ENCODE assay signal across 8 cellular contexts in the genomic region with DNA sequence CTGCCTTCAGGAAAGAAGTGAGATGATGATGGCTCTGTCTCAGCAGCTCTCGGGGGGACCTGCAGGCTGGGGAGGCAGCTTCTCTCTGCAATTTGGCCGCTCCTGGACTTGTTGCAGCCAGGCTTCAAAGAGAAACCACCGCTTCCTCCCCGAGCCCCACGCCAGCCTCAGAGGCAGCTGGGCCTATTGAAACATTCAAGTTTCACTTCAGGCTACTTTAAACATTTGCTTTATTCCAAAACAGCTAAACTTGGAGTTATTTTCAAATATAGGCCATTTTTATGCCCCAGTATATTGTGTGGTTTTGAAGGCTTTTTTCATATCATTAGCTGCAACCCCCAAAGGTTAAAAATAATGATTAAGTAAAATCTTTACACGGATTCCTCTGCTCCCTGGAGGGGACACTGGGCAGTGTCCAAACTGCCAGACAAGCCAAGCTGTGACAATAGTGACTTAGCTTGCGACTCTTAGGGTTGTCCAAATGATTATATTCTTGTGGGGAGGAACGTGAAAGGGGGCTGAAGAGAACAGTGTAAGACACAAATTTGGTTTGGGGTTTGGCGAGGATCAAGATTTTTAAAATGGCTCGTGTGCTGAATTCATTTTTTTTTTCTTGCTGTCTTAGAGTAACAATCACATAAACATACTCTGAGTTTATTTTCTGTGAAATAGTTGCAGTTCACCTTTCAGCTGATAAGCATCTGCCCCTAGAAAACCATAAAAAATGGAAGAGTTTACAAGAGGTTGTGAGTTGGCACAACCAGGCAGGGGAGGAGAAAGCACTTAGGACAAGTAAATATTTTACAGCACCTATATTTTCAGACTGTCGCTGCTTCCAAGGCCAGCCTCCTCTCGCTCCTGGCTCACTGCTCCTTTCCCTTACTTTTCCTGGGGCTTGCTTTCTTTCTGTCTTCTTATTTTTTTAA.
DNase-seq lines count a peak whose midpoint lies in the region; ATAC-seq and TF ChIP-seq lines count a peak whose summit lies in the region.

No MANE protein-coding gene starts in this region.

- DNase-seq in GM10248 (ENCODE audit: extremely low spot score) (peak; percentile 68), fibroblast of pulmonary artery (ENCODE audit: low read depth) (peak; percentile 57), osteoblast (ENCODE audit: insufficient read length, low spot score, missing footprints) (peak; percentile 77), NCI-H82 (lab: John Stamatoyannopoulos, UW) (no peak), iPS-NIHi11 (ENCODE audit: low spot score) (no peak)
- peak; percentile 78 for DNase-seq in activated CD8-positive, alpha-beta memory T cell treated with anti-CD3 and anti-CD28 coated beads, Interleukin-2, amount 10 ng/mL, durations not matched to agents 7 days and 5 days

- H3K27me3 Mint-ChIP-seq in activated CD8-positive, alpha-beta memory T cell treated with anti-CD3 and anti-CD28 coated beads, Interleukin-2, amount 10 ng/mL, durations not matched to agents 7 days and 5 days, result no peaks in the 10 kb centered on the region

- H3K27me3 ChIP-seq in Loucy (ENCODE audit: insufficient read depth, low read length, poor library complexity, severe bottlenecking) (no peaks in the 10 kb centered on the region), osteoblast (ENCODE audit: insufficient read depth, low read length) (no peaks in the 10 kb centered on the region)

- TF ChIP-seq CTCF in GM10248 (IDR thresholded peaks at IDR 0.05; ENCODE audit: control extremely low read depth, extremely low read depth, low read depth, missing control alignments) (no peak), Loucy (conservative IDR thresholded peaks at IDR 0.05; ENCODE audit: low read length) (no peak), fibroblast of pulmonary artery (IDR thresholded peaks at IDR 0.05; ENCODE audit: low read length, missing control alignments) (no peak), osteoblast (IDR thresholded peaks at IDR 0.05; ENCODE audit: extremely low read depth, low read depth, low read length) (no peak)

- no peak overlapping the region for H3K4me3 Mint-ChIP-seq in activated CD8-positive, alpha-beta memory T cell treated with anti-CD3 and anti-CD28 coated beads, Interleukin-2, amount 10 ng/mL, durations not matched to agents 7 days and 5 days

- no peaks in the 10 kb centered on the region for H4K20me1 ChIP-seq in Loucy (ENCODE audit: insufficient read depth, low read length, poor library complexity, severe bottlenecking)
- H4K20me1 ChIP-seq in osteoblast (ENCODE audit: insufficient read depth, low read length), result no peaks in the 10 kb centered on the region

- H3K4me1 ChIP-seq in Loucy (ENCODE audit: insufficient read depth, low read length, poor library complexity, severe bottlenecking) (peaks cover 64% of the 10 kb centered on the region), osteoblast (ENCODE audit: insufficient read depth, low read length) (peaks cover 29% of the 10 kb centered on the region)

- no peaks in the 10 kb centered on the region for H3K9me2 ChIP-seq in Loucy (replicated peaks; ENCODE audit: low read depth, low read length)

- H3K4me3 ChIP-seq in Loucy (ENCODE audit: low read length, poor library complexity, severe bottlenecking) (peak overlapping the region; percentile 72), fibroblast of pulmonary artery (replicated peaks; ENCODE audit: low read depth, low read length) (peak overlapping the region; percentile 12), osteoblast (ENCODE audit: insufficient read depth, low read length) (peak overlapping the region; percentile 64)

- CTCF ChIA-PET in GM10248 (lab: Yijun Ruan, JAX), result interaction anchor here (0.7 to 1.4 kb wide), 4 partner anchors 69 to 399 kb away, joined by 3 read pairs; no protein-coding TSS in a partner anchor
- CTCF ChIA-PET in activated CD8-positive, alpha-beta memory T cell treated with anti-CD3 and anti-CD28 coated beads, Interleukin-2, amount 10 ng/mL, durations not matched to agents 7 days and 5 days (lab: Charles Lee), result interaction anchor here (0.8 to 2.4 kb wide), 10 partner anchors 13 to 516 kb away, joined by 3 to 9 read pairs (median 4); partner anchors contain the start of gene TRIM13

- H3K9me3 ChIP-seq in Loucy (ENCODE audit: insufficient read depth, low read depth, low read length), result no peaks in the 10 kb centered on the region
- H3K9me3 ChIP-seq in osteoblast (ENCODE audit: low read depth, low read length), result no peaks in the 10 kb centered on the region

- H3K9ac ChIP-seq in Loucy (ENCODE audit: low read depth, low read length, poor library complexity, severe bottlenecking), result peak overlapping the region; percentile 86

- peak overlapping the region; percentile 67 for H3K27ac ChIP-seq in osteoblast (ENCODE audit: low read depth, low read length)

- H3K36me3 ChIP-seq in Loucy (ENCODE audit: insufficient read depth, low read length) (no peaks in the 10 kb centered on the region), osteoblast (ENCODE audit: insufficient read depth, low read length) (no peaks in the 10 kb centered on the region)

- H3K9me3 Mint-ChIP-seq in activated CD8-positive, alpha-beta memory T cell treated with anti-CD3 and anti-CD28 coated beads, Interleukin-2, amount 10 ng/mL, durations not matched to agents 7 days and 5 days (ENCODE audit: low read depth), result peaks cover 2% of the 10 kb centered on the region

- peaks cover 5% of the 10 kb centered on the region for H3K36me3 Mint-ChIP-seq in activated CD8-positive, alpha-beta memory T cell treated with anti-CD3 and anti-CD28 coated beads, Interleukin-2, amount 10 ng/mL, durations not matched to agents 7 days and 5 days

- H3K4me2 ChIP-seq in Loucy (ENCODE audit: low read depth, low read length, poor library complexity, severe bottlenecking) (peak overlapping the region; percentile 95), osteoblast (ENCODE audit: insufficient read depth, low read length) (peak overlapping the region; percentile 87)

- H3F3A ChIP-seq in Loucy (ENCODE audit: low read depth), result peaks cover 5% of the 10 kb centered on the region; the same call in 1 of the 2 replicates

- peak overlapping the region; percentile 45 for H3K27ac Mint-ChIP-seq in activated CD8-positive, alpha-beta memory T cell treated with anti-CD3 and anti-CD28 coated beads, Interleukin-2, amount 10 ng/mL, durations not matched to agents 7 days and 5 days

- peaks cover 27% of the 10 kb centered on the region for H3K79me2 ChIP-seq in Loucy (ENCODE audit: insufficient read depth, low read length)
- no peaks in the 10 kb centered on the region for H3K79me2 ChIP-seq in osteoblast (ENCODE audit: insufficient read depth, low read length)

- peak overlapping the region; percentile 29; the same call in 1 of the 2 replicates for H2AFZ ChIP-seq in Loucy (ENCODE audit: low read length)
- H2AFZ ChIP-seq in osteoblast (ENCODE audit: low read length), result peak overlapping the region; percentile 95

- POLR2A ChIA-PET in GM10248 (lab: Yijun Ruan, JAX), result interaction anchor here (0.6 kb wide), 1 partner anchor 123 kb away, joined by 3 read pairs; no protein-coding TSS in a partner anchor

- peak; percentile 94 for ATAC-seq in GM21717 (IDR thresholded peaks at IDR 0.05; ENCODE audit: unreplicated experiment)
- ATAC-seq in activated CD8-positive, alpha-beta memory T cell treated with anti-CD3 and anti-CD28 coated beads, Interleukin-2, amount 10 ng/mL, durations not matched to agents 7 days and 5 days, result peak; percentile 92

- H3K4me1 Mint-ChIP-seq in activated CD8-positive, alpha-beta memory T cell treated with anti-CD3 and anti-CD28 coated beads, Interleukin-2, amount 10 ng/mL, durations not matched to agents 7 days and 5 days, result peaks cover 4% of the 10 kb centered on the region

Comparison
In these comparisons a context has a peak if more than half of its experiments do, and no peak if none do; other contexts are left out.
1. DNase-seq: peak in GM10248 (single experiment), activated CD8-positive, alpha-beta memory T cell treated with anti-CD3 and anti-CD28 coated beads, Interleukin-2, amount 10 ng/mL, durations not matched to agents 7 days and 5 days (single experiment), fibroblast of pulmonary artery (single experiment) and osteoblast (single experiment); none in NCI-H82 (single experiment) and iPS-NIHi11 (single experiment).
2. H3K4me3 ChIP-seq: peak in every context shown above with its lines; median percentile 72 in Loucy; 64 in osteoblast; 12 in fibroblast of pulmonary artery.